ENCODE assay signal across 31 cellular contexts in genomic region chr5:78672154-78672553, GRCh38.
"Had no signal": no experiment of that assay in that cellular context is flagged by ENCODE, and none has a peak within 500 bp of the region (broad histone marks: within the 10 kb centered on the region; RNA-seq: fewer than 3 reads in every experiment).

No MANE protein-coding gene starts in this region.

- H3K4me1 ChIP-seq: esophagus muscularis mucosa, lower lobe of right lung, prostate gland had no signal

- H3K27ac ChIP-seq: esophagus muscularis mucosa, heart right ventricle, lower lobe of right lung, neutrophil, prostate gland, tibial nerve, WERI-Rb-1 had no signal

- H3K9me3 Mint-ChIP-seq: activated CD4-positive, alpha-beta memory T cell treated with anti-CD3 and anti-CD28 coated beads, Interleukin-2, amount 10 ng/mL, durations not matched to agents 7 days and 5 days; activated CD4-positive, alpha-beta T cell treated with anti-CD3 and anti-CD28 coated beads, Interleukin-2, amount 10 ng/mL, durations not matched to agents 24 days and 14 days; activated naive CD8-positive, alpha-beta T cell treated with anti-CD3 and anti-CD28 coated beads, Interleukin-2, amount 50 U/mL, for 24 hours; activated T-cell treated with anti-CD3 and anti-CD28 coated beads, Interleukin-2, amount 50 U/mL, for 4 hours; natural killer cell treated with Interleukin-12 subunit alpha and Interleukin-12 subunit beta and Interleukin-15 and Interleukin-18, amount 100 ng/mL, for 72 hours; T-helper 1 cell treated with Interleukin-12 subunit alpha and Interleukin-12 subunit beta and Interleukin-4 antibody, amounts not matched to agents 30 μg/mL and 1 μg/mL, for 36 hours had no signal

- H3K36me3 ChIP-seq: esophagus muscularis mucosa, heart right ventricle, lower lobe of right lung, neutrophil, ovary, prostate gland, tibial nerve, WERI-Rb-1 had no signal

- H3K4me3 ChIP-seq: esophagus muscularis mucosa, heart right ventricle, lower lobe of right lung, ovary, prostate gland, tibial nerve had no signal

- H3K36me3 Mint-ChIP-seq: natural killer cell treated with Interleukin-12 subunit alpha and Interleukin-12 subunit beta and Interleukin-15 and Interleukin-18, amount 100 ng/mL, for 72 hours had no signal

- ATAC-seq: activated CD4-positive, CD25-positive, alpha-beta regulatory T cell treated with anti-CD3 and anti-CD28 coated beads, Interleukin-2, amount 50 U/mL, for 24 hours; activated naive CD8-positive, alpha-beta T cell treated with anti-CD3 and anti-CD28 coated beads, Interleukin-2, amount 50 U/mL, for 24 hours; activated T-cell treated with anti-CD3 and anti-CD28 coated beads, Interleukin-2, amount 50 U/mL, for 4 hours; activated T-helper 17 cell treated with anti-CD3 and anti-CD28 coated beads, Interleukin-2, amount 50 U/mL, for 72 hours; heart right ventricle; left lobe of liver; lower lobe of right lung; natural killer cell treated with Interleukin-12 subunit alpha and Interleukin-12 subunit beta and Interleukin-15 and Interleukin-18, amount 100 ng/mL, for 72 hours had no signal

- H3K4me1 Mint-ChIP-seq: activated CD4-positive, alpha-beta memory T cell treated with anti-CD3 and anti-CD28 coated beads, Interleukin-2, amount 10 ng/mL, durations not matched to agents 7 days and 5 days; activated CD4-positive, alpha-beta T cell treated with anti-CD3 and anti-CD28 coated beads, Interleukin-2, amount 10 ng/mL, durations not matched to agents 24 days and 14 days; activated naive CD8-positive, alpha-beta T cell treated with anti-CD3 and anti-CD28 coated beads, Interleukin-2, amount 50 U/mL, for 24 hours; activated T-helper 17 cell treated with anti-CD3 and anti-CD28 coated beads, Interleukin-2, amount 50 U/mL, for 72 hours had no signal

- H3K4me3 Mint-ChIP-seq: activated CD4-positive, alpha-beta memory T cell treated with anti-CD3 and anti-CD28 coated beads, Interleukin-2, amount 10 ng/mL, durations not matched to agents 7 days and 5 days; activated CD4-positive, alpha-beta T cell treated with anti-CD3 and anti-CD28 coated beads, Interleukin-2, amount 10 ng/mL, durations not matched to agents 24 days and 14 days; activated naive CD8-positive, alpha-beta T cell treated with anti-CD3 and anti-CD28 coated beads, Interleukin-2, amount 50 U/mL, for 24 hours; activated T-cell treated with anti-CD3 and anti-CD28 coated beads, Interleukin-2, amount 50 U/mL, for 4 hours; activated T-helper 17 cell treated with anti-CD3 and anti-CD28 coated beads, Interleukin-2, amount 50 U/mL, for 72 hours; natural killer cell treated with Interleukin-12 subunit alpha and Interleukin-12 subunit beta and Interleukin-15 and Interleukin-18, amount 100 ng/mL, for 72 hours; T-helper 1 cell treated with Interleukin-12 subunit alpha and Interleukin-12 subunit beta and Interleukin-4 antibody, amounts not matched to agents 30 μg/mL and 1 μg/mL, for 36 hours had no signal

- H3K9me3 ChIP-seq: esophagus muscularis mucosa, heart right ventricle, lower lobe of right lung, neutrophil, ovary, prostate gland, tibial nerve had no signal

- H3K27ac Mint-ChIP-seq: activated CD4-positive, alpha-beta memory T cell treated with anti-CD3 and anti-CD28 coated beads, Interleukin-2, amount 10 ng/mL, durations not matched to agents 7 days and 5 days; activated CD4-positive, alpha-beta T cell treated with anti-CD3 and anti-CD28 coated beads, Interleukin-2, amount 10 ng/mL, durations not matched to agents 24 days and 14 days; activated naive CD8-positive, alpha-beta T cell treated with anti-CD3 and anti-CD28 coated beads, Interleukin-2, amount 50 U/mL, for 24 hours; activated T-helper 17 cell treated with anti-CD3 and anti-CD28 coated beads, Interleukin-2, amount 50 U/mL, for 72 hours; natural killer cell treated with Interleukin-12 subunit alpha and Interleukin-12 subunit beta and Interleukin-15 and Interleukin-18, amount 100 ng/mL, for 72 hours; T-helper 1 cell treated with Interleukin-12 subunit alpha and Interleukin-12 subunit beta and Interleukin-4 antibody, amounts not matched to agents 30 μg/mL and 1 μg/mL, for 36 hours had no signal

- FAIRE-seq: colon had no signal

- H3K27me3 ChIP-seq: esophagus muscularis mucosa, heart right ventricle, ovary, tibial nerve had no signal

- DNase-seq: activated CD4-positive, alpha-beta memory T cell treated with anti-CD3 and anti-CD28 coated beads, Interleukin-2, amount 10 ng/mL, durations not matched to agents 7 days and 5 days; activated CD4-positive, alpha-beta T cell treated with anti-CD3 and anti-CD28 coated beads, Interleukin-2, amount 10 ng/mL, durations not matched to agents 24 days and 14 days; activated CD8-positive, alpha-beta memory T cell treated with anti-CD3 and anti-CD28 coated beads, Interleukin-2, amount 50 U/mL, for 48 hours; activated gamma-delta T cell treated with Interleukin-2 at 50 U/mL for 16 hours; activated naive CD4-positive, alpha-beta T cell treated with anti-CD3 and anti-CD28 coated beads, Interleukin-2, amount 50 U/mL, for 16 hours; activated naive CD8-positive, alpha-beta T cell treated with anti-CD3 and anti-CD28 coated beads, Interleukin-2, amount 50 U/mL, for 24 hours; activated T-cell treated with anti-CD3 and anti-CD28 coated beads, Interleukin-2, amount 50 U/mL, for 4 hours; dermis blood vessel endothelial cell; effector CD4-positive, alpha-beta T cell; heart right ventricle; kidney glomerular epithelial cell; lower lobe of right lung; mesenchymal stem cell; retina; stimulated activated CD4-positive, alpha-beta T cell treated with anti-CD3 and anti-CD28 coated beads, Interleukin-15, amount 100 ng/mL, for 24 hours; stimulated activated CD4-positive, alpha-beta T cell treated with anti-CD3 and anti-CD28 coated beads, Interleukin-2, amount 100 ng/mL, for 48 hours; stimulated activated naive CD4-positive, alpha-beta T cell treated with Interleukin-2 at 50 U/mL for 16 hours; SW 1271; T1000; WERI-Rb-1 had no signal
